ENCODE assay signal across 8 cellular contexts in the genomic region with DNA sequence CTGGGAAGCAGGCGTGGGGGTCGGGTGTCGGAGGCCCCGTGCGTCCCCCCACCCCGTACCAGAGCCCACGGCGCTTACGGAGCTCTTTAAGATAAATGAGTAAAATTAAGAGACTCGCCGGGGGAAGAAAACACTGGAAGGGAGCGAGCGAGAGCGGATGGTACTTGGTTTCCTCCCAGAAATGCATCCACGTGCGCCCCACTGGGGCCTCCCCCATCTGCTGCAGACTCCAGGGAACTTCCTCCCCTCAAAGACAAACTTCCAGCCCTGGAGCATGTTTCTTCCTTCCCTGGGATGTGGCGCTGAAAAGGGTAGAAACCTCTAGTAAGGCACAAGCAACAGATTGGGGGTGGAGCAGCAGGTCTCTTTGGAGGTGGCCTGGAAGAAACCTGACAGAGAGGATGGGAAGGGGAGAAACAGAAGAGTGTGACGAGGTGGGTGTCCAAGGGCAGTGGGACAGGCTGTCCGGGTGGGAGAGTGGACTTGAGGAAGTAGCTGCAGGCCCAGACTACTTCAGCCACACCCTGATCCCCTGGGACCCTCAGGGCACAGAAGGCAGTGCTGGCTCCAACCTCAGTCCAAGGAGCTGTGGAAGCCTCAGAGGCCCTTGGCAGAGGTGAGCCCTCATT.
DNase-seq lines count a peak whose midpoint lies in the region; ATAC-seq, FAIRE-seq and TF ChIP-seq lines count a peak whose summit lies in the region.
"Not testable (repeated sequence)": the region's sequence is repeated elsewhere in the genome, so short reads cannot be mapped to it uniquely, and the experiment has no call there.

No MANE protein-coding gene starts in this region.

- not testable (repeated sequence) for H3K9me2 ChIP-seq in MM.1S (replicated peaks; ENCODE audit: insufficient read depth, low read length)

- H3K9me3 ChIP-seq in MM.1S (replicated peaks; ENCODE audit: insufficient read depth, low read length); liver (ENCODE audit: control insufficient read depth in 4 of 4, low read length in 3 of 4); parathyroid adenoma (ENCODE audit: control insufficient read depth, low read length); thoracic aorta: not testable (repeated sequence)

- WGBS in liver = 8% methylated on average over 19 of the region's 19 CpGs

- H3K27ac ChIP-seq in MM.1S (ENCODE audit: low read length); parathyroid adenoma: not testable (repeated sequence)
- H3K27ac ChIP-seq in liver (ENCODE audit: low read depth in 1 of 2, low read length in 2 of 2) (peak overlapping the region; percentile 56 to 69), thoracic aorta (peak overlapping the region in 1 of 2 donors; percentile 16)

- not testable (repeated sequence) for H3K36me3 ChIP-seq in MM.1S (replicated peaks; ENCODE audit: insufficient read depth, low read length); bronchial epithelial cell (ENCODE audit: control insufficient read depth, insufficient read depth, low read length); liver (ENCODE audit: control insufficient read depth in 4 of 4, insufficient read depth in 3 of 4, low read depth in 1 of 4, low read length in 3 of 4); parathyroid adenoma (ENCODE audit: control insufficient read depth, insufficient read depth, low read length); thoracic aorta

- not testable (repeated sequence) for H3K9me3 Mint-ChIP-seq in CD14-positive monocyte; activated CD4-positive, alpha-beta T cell treated with anti-CD3 and anti-CD28 coated beads, Interleukin-2, amount 10 ng/mL, durations not matched to agents 7 days and 5 days

- H3F3A ChIP-seq in MM.1S (ENCODE audit: insufficient read depth, low read length) = not testable (repeated sequence)

- not testable (repeated sequence) for H4K20me1 ChIP-seq in MM.1S (ENCODE audit: insufficient read depth, low read length)

- ATAC-seq in thoracic aorta (ENCODE audit: insufficient number of reproducible peaks, low FRiP score, low read depth) = not testable (repeated sequence)

- not testable (repeated sequence) for H3K27me3 ChIP-seq in MM.1S (replicated peaks; ENCODE audit: insufficient read depth, low read length); bronchial epithelial cell (ENCODE audit: control insufficient read depth, insufficient read depth, low read length); liver (ENCODE audit: control insufficient read depth in 4 of 4, insufficient read depth in 4 of 4, low read length in 3 of 4); parathyroid adenoma (ENCODE audit: control insufficient read depth, insufficient read depth, low read length); thoracic aorta (replicated peaks; ENCODE audit: insufficient read depth)

- H3K4me3 Mint-ChIP-seq in CD14-positive monocyte = peak overlapping the region; percentile 78 to 90
- peak overlapping the region; percentile 13 for H3K4me3 Mint-ChIP-seq in activated CD4-positive, alpha-beta T cell treated with anti-CD3 and anti-CD28 coated beads, Interleukin-2, amount 10 ng/mL, durations not matched to agents 7 days and 5 days

- not testable (repeated sequence) for TF ChIP-seq RAD21 in liver (IDR thresholded peaks at IDR 0.05)

- H3K4me1 Mint-ChIP-seq in CD14-positive monocyte = peaks cover 12% of the 10 kb centered on the region
- not testable (repeated sequence) for H3K4me1 Mint-ChIP-seq in activated CD4-positive, alpha-beta T cell treated with anti-CD3 and anti-CD28 coated beads, Interleukin-2, amount 10 ng/mL, durations not matched to agents 7 days and 5 days

- CTCF ChIA-PET in activated CD4-positive, alpha-beta T cell treated with anti-CD3 and anti-CD28 coated beads, Interleukin-2, amount 10 ng/mL, durations not matched to agents 7 days and 5 days (lab: Charles Lee) = not testable (repeated sequence)

- H3K27ac Mint-ChIP-seq in CD14-positive monocyte = peak overlapping the region in 1 of 7 donors; percentile 60
- not testable (repeated sequence) for H3K27ac Mint-ChIP-seq in activated CD4-positive, alpha-beta T cell treated with anti-CD3 and anti-CD28 coated beads, Interleukin-2, amount 10 ng/mL, durations not matched to agents 7 days and 5 days

- not testable (repeated sequence) for DNase-seq in CD14-positive monocyte (ENCODE audit: low spot score); MM.1S; activated CD4-positive, alpha-beta T cell treated with anti-CD3 and anti-CD28 coated beads, Interleukin-2, amount 10 ng/mL, durations not matched to agents 7 days and 5 days; bronchial epithelial cell (ENCODE audit: low read depth); fibroblast of villous mesenchyme (ENCODE audit: low read depth); thoracic aorta (ENCODE audit: low spot score)

- FAIRE-seq in bronchial epithelial cell (lab: Jason Lieb, UNC) = not testable (repeated sequence)

- H2AFZ ChIP-seq in MM.1S (ENCODE audit: low read length) = peak overlapping the region; percentile 86
- H2AFZ ChIP-seq in parathyroid adenoma = peak overlapping the region; percentile 93

- intact Hi-C loops in CD14-positive monocyte (cut with micrococcal nuclease) = not testable (repeated sequence)

- H3K9ac ChIP-seq in MM.1S (ENCODE audit: low read length) (peak overlapping the region; percentile 16; the same call in 1 of the 2 replicates), liver (ENCODE audit: low read depth in 1 of 2, low read length in 2 of 2) (peak overlapping the region in 1 of 2 donors; percentile 39)
- H3K9ac ChIP-seq in parathyroid adenoma = not testable (repeated sequence)

- peaks cover 10 to 24% (median 12%) of the 10 kb centered on the region in 3 donors for H3K27me3 Mint-ChIP-seq in CD14-positive monocyte (ENCODE audit: low read depth in 3 of 3)
- peaks cover 22% of the 10 kb centered on the region for H3K27me3 Mint-ChIP-seq in activated CD4-positive, alpha-beta T cell treated with anti-CD3 and anti-CD28 coated beads, Interleukin-2, amount 10 ng/mL, durations not matched to agents 7 days and 5 days

- H3K4me2 ChIP-seq in MM.1S (ENCODE audit: low read depth, low read length) = peak overlapping the region; percentile 72; the same call in 1 of the 2 replicates
- peak overlapping the region; percentile 83 for H3K4me2 ChIP-seq in parathyroid adenoma (ENCODE audit: low read length)

- TF ChIP-seq CTCF in CD14-positive monocyte (IDR thresholded peaks at IDR 0.05); MM.1S (IDR thresholded peaks at IDR 0.05; ENCODE audit: low read length); bronchial epithelial cell (IDR thresholded peaks at IDR 0.05; ENCODE audit: insufficient read depth, low read length, severe bottlenecking); fibroblast of villous mesenchyme (IDR thresholded peaks at IDR 0.05; ENCODE audit: insufficient read depth, low read depth, low read length); liver (IDR thresholded peaks at IDR 0.05; ENCODE audit: low read depth, low read length, missing input control); parathyroid adenoma (IDR thresholded peaks at IDR 0.05); thoracic aorta (IDR thresholded peaks at IDR 0.05): not testable (repeated sequence)

- POLR2A ChIA-PET in activated CD4-positive, alpha-beta T cell treated with anti-CD3 and anti-CD28 coated beads, Interleukin-2, amount 10 ng/mL, durations not matched to agents 7 days and 5 days (lab: Charles Lee) = not testable (repeated sequence)

- not testable (repeated sequence) for H3K36me3 Mint-ChIP-seq in CD14-positive monocyte; activated CD4-positive, alpha-beta T cell treated with anti-CD3 and anti-CD28 coated beads, Interleukin-2, amount 10 ng/mL, durations not matched to agents 7 days and 5 days (ENCODE audit: low read depth)

- H3K4me1 ChIP-seq in MM.1S (ENCODE audit: low read length); parathyroid adenoma; thoracic aorta (ENCODE audit: control insufficient read depth in 1 of 2, low read depth in 2 of 2): not testable (repeated sequence)
- peaks cover 5 to 40% (median 32%) of the 10 kb centered on the region in 4 donors for H3K4me1 ChIP-seq in liver (ENCODE audit: control insufficient read depth in 4 of 4, insufficient read depth in 4 of 4, low read length in 3 of 4)

- not testable (repeated sequence) for H3K79me2 ChIP-seq in MM.1S (ENCODE audit: low read length); parathyroid adenoma

- H3K4me3 ChIP-seq in MM.1S (ENCODE audit: low read length) = peak overlapping the region; percentile 63
- H3K4me3 ChIP-seq in bronchial epithelial cell (ENCODE audit: low read depth, low read length) = peak overlapping the region; percentile 24
- H3K4me3 ChIP-seq in fibroblast of villous mesenchyme (ENCODE audit: low read depth, low read length) = peak overlapping the region; percentile 59
- peak overlapping the region in 2 of 3 donors; percentile 52 to 61 for H3K4me3 ChIP-seq in liver (ENCODE audit: low read depth in 1 of 3, low read length in 3 of 3)
- H3K4me3 ChIP-seq in parathyroid adenoma (ENCODE audit: low read depth, low read length) = peak overlapping the region; percentile 34
- H3K4me3 ChIP-seq in thoracic aorta = peak overlapping the region; percentile 76

Comparison
In these comparisons a context has a peak if more than half of its experiments do, and no peak if none do; other contexts are left out.
1. H3K4me3 ChIP-seq: peak in every context shown above with its lines; median percentile 76 in thoracic aorta; 63 in MM.1S; 59 in fibroblast of villous mesenchyme; 56 in liver; 34 in parathyroid adenoma; 24 in bronchial epithelial cell.